In the genomic region with DNA sequence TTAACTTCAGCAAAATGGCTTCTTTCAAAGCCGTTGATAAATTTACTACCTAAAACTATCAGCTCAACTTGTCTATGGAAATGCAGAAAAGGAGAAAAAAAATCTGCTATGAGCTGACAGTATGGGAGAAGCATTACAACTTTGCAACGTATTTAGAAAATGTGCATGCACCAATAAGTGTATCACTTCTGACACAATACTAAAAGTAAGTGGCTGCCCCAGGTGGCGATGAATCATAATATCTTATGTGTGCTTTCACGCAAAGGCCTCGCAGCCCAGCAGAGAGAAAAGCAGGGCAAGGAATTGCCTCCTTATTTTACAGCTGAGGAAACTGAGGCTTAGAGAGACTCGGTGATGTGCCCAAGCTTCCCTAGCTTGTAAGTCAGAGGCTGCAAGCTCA, we compare ENCODE assay signal across 29 cellular contexts.
"Had no signal": no experiment of that assay in that cellular context is flagged by ENCODE, and none has a peak within 500 bp of the region (broad histone marks: within the 10 kb centered on the region; RNA-seq: fewer than 3 reads in every experiment).

No MANE protein-coding gene starts in this region.

- H3K9me3 ChIP-seq: body of pancreas had no signal

- H3K4me3 Mint-ChIP-seq: activated CD4-positive, alpha-beta memory T cell treated with anti-CD3 and anti-CD28 coated beads, Interleukin-2, amount 10 ng/mL, durations not matched to agents 7 days and 5 days; activated CD4-positive, alpha-beta T cell treated with anti-CD3 and anti-CD28 coated beads, Interleukin-2, amount 10 ng/mL, durations not matched to agents 7 days and 5 days; activated naive CD8-positive, alpha-beta T cell; activated T-cell treated with anti-CD3 and anti-CD28 coated beads, Interleukin-2, amount 50 U/mL, for 24 hours; activated T-cell treated with anti-CD3 and anti-CD28 coated beads, Interleukin-2, amount 50 U/mL, for 72 hours; effector memory CD8-positive, alpha-beta T cell; WTC11 had no signal

- H3K4me1 ChIP-seq: body of pancreas had no signal

- H3K4me1 Mint-ChIP-seq: activated CD4-positive, alpha-beta memory T cell treated with anti-CD3 and anti-CD28 coated beads, Interleukin-2, amount 10 ng/mL, durations not matched to agents 7 days and 5 days had no signal

- H3K27ac ChIP-seq: body of pancreas, epithelial cell of prostate, VCaP had no signal

- H3K9me3 Mint-ChIP-seq: activated CD4-positive, alpha-beta memory T cell treated with anti-CD3 and anti-CD28 coated beads, Interleukin-2, amount 10 ng/mL, durations not matched to agents 7 days and 5 days; activated CD4-positive, alpha-beta T cell treated with anti-CD3 and anti-CD28 coated beads, Interleukin-2, amount 10 ng/mL, durations not matched to agents 7 days and 5 days; activated T-cell treated with anti-CD3 and anti-CD28 coated beads, Interleukin-2, amount 50 U/mL, for 24 hours; activated T-cell treated with anti-CD3 and anti-CD28 coated beads, Interleukin-2, amount 50 U/mL, for 72 hours had no signal

- DNase-seq: activated CD4-positive, alpha-beta memory T cell treated with anti-CD3 and anti-CD28 coated beads, Interleukin-2, amount 10 ng/mL, durations not matched to agents 7 days and 5 days; activated CD4-positive, alpha-beta T cell treated with anti-CD3 and anti-CD28 coated beads for 1 hour; activated CD4-positive, alpha-beta T cell treated with anti-CD3 and anti-CD28 coated beads for 4 hours; activated CD4-positive, alpha-beta T cell treated with anti-CD3 and anti-CD28 coated beads, Interleukin-2, amount 10 ng/mL, durations not matched to agents 7 days and 5 days; activated CD4-positive, alpha-beta T cell treated with anti-CD3 and anti-CD28 coated beads, Interleukin-2, amount 50 U/mL, for 4 hours; activated CD8-positive, alpha-beta memory T cell treated with anti-CD3 and anti-CD28 coated beads, Interleukin-2, amount 50 U/mL, for 48 hours; activated gamma-delta T cell treated with Interleukin-2 at 50 U/mL for 16 hours; activated naive CD4-positive, alpha-beta T cell treated with anti-CD3 and anti-CD28 coated beads, Interleukin-2, amount 50 U/mL, for 16 hours; activated naive CD4-positive, alpha-beta T cell treated with Interleukin-2 at 50 U/mL for 16 hours; activated T-cell treated with anti-CD3 and anti-CD28 coated beads for 4 hours; activated T-cell treated with anti-CD3 and anti-CD28 coated beads, Interleukin-2, amount 50 U/mL, for 24 hours; activated T-cell treated with anti-CD3 and anti-CD28 coated beads, Interleukin-2, amount 50 U/mL, for 72 hours; amniotic stem cell; anterior cingulate cortex; body of pancreas; caudate nucleus; cortex of kidney; dermis blood vessel endothelial cell; effector CD4-positive, alpha-beta T cell; effector memory CD8-positive, alpha-beta T cell; head of caudate nucleus; T-helper 2 cell had no signal

- H3K27ac Mint-ChIP-seq: activated CD4-positive, alpha-beta memory T cell treated with anti-CD3 and anti-CD28 coated beads, Interleukin-2, amount 10 ng/mL, durations not matched to agents 7 days and 5 days; activated CD4-positive, alpha-beta T cell treated with anti-CD3 and anti-CD28 coated beads, Interleukin-2, amount 10 ng/mL, durations not matched to agents 7 days and 5 days; activated naive CD8-positive, alpha-beta T cell; activated T-cell treated with anti-CD3 and anti-CD28 coated beads, Interleukin-2, amount 50 U/mL, for 24 hours; activated T-cell treated with anti-CD3 and anti-CD28 coated beads, Interleukin-2, amount 50 U/mL, for 72 hours; effector memory CD8-positive, alpha-beta T cell; WTC11 had no signal

- H3K27me3 ChIP-seq: body of pancreas had no signal

- H3K4me3 ChIP-seq: body of pancreas had no signal

- H3K27me3 Mint-ChIP-seq: activated T-cell treated with anti-CD3 and anti-CD28 coated beads, Interleukin-2, amount 50 U/mL, for 24 hours had no signal

- ATAC-seq: activated T-cell treated with anti-CD3 and anti-CD28 coated beads, Interleukin-2, amount 50 U/mL, for 72 hours; body of pancreas; effector memory CD8-positive, alpha-beta T cell; esophagus mucosa; WTC11 had no signal

- FAIRE-seq: colon, frontal cortex had no signal

- H3K36me3 Mint-ChIP-seq: activated naive CD8-positive, alpha-beta T cell; WTC11 had no signal
